ENCODE assay signal across 27 cellular contexts in the genomic region with DNA sequence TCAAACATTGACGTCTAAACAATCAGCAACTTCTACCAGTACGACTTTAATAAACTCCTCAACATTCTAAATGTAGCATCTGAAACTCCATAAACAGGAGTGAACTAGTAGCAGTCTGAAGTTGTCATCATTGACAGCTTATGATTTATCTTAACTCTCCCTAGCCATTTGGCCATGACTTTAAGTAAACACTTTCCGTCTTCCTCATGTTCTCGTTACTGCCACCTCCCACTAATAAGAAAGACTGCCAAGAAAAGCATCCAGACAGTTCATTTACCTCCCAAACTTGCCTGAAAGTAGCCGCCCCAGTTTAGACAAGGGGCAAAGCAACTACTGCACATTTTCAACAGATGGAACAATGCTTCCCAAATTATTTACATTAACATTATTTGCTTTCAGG.
"Had no signal": no experiment of that assay in that cellular context is flagged by ENCODE, and none has a peak within 500 bp of the region (broad histone marks: within the 10 kb centered on the region; RNA-seq: fewer than 3 reads in every experiment).

No MANE protein-coding gene starts in this region.

- H3K27me3 Mint-ChIP-seq: activated CD4-positive, alpha-beta T cell treated with anti-CD3 and anti-CD28 coated beads, Interleukin-2, amount 10 ng/mL, durations not matched to agents 7 days and 5 days; activated CD8-positive, alpha-beta memory T cell treated with anti-CD3 and anti-CD28 coated beads, Interleukin-2, amount 10 ng/mL, durations not matched to agents 7 days and 5 days; activated CD8-positive, alpha-beta T cell treated with anti-CD3 and anti-CD28 coated beads for 36 hours; activated naive CD4-positive, alpha-beta T cell treated with anti-CD3 and anti-CD28 coated beads, Interleukin-2, amount 50 U/mL, for 24 hours; central memory CD8-positive, alpha-beta T cell; memory B cell; stimulated activated naive CD8-positive, alpha-beta T cell treated with anti-CD3 and anti-CD28 coated beads, Interleukin-15, amount 100 ng/mL, for 72 hours; T-cell had no signal

- H3K4me3 Mint-ChIP-seq: activated CD4-positive, alpha-beta T cell treated with anti-CD3 and anti-CD28 coated beads, Interleukin-2, amount 10 ng/mL, durations not matched to agents 7 days and 5 days; activated CD8-positive, alpha-beta memory T cell treated with anti-CD3 and anti-CD28 coated beads, Interleukin-2, amount 10 ng/mL, durations not matched to agents 7 days and 5 days; activated CD8-positive, alpha-beta T cell treated with anti-CD3 and anti-CD28 coated beads for 36 hours; activated naive CD4-positive, alpha-beta T cell treated with anti-CD3 and anti-CD28 coated beads, Interleukin-2, amount 50 U/mL, for 24 hours; activated T-helper 1 cell treated with anti-CD3 and anti-CD28 coated beads, Interleukin-12 subunit alpha, Interleukin-12 subunit beta, Interleukin-2, Interleukin-4 antibody, amounts not matched to agents 30 ng/mL and 10 ng/mL and 1 ng/mL, durations not matched to agents 14 hours and 24 hours and 36 hours; central memory CD8-positive, alpha-beta T cell; endodermal cell; memory B cell; stimulated activated effector memory CD8-positive, alpha-beta T cell treated with anti-CD3 and anti-CD28 coated beads, Interleukin-12 subunit alpha, Interleukin-12 subunit beta, amount 100 ng/mL, for 72 hours; stimulated activated naive CD8-positive, alpha-beta T cell treated with anti-CD3 and anti-CD28 coated beads, Interleukin-15, amount 100 ng/mL, for 72 hours; T-cell; T-helper 2 cell treated with Interferon-gamma antibody and Interleukin-4, amounts not matched to agents 5 μg/mL and 100 μg/mL, for 36 hours had no signal

- DNase-seq: activated CD4-positive, alpha-beta T cell treated with anti-CD3 and anti-CD28 coated beads, Interleukin-2, amount 10 ng/mL, durations not matched to agents 7 days and 5 days; activated CD8-positive, alpha-beta memory T cell treated with anti-CD3 and anti-CD28 coated beads, Interleukin-2, amount 10 ng/mL, durations not matched to agents 7 days and 5 days; activated CD8-positive, alpha-beta T cell treated with anti-CD3 and anti-CD28 coated beads for 36 hours; activated gamma-delta T cell; aorta; brain microvascular endothelial cell; colonic mucosa; endodermal cell; esophagus squamous epithelium; foreskin melanocyte; hippocampal formation; nucleus accumbens; right lobe of liver; small intestine; stimulated activated CD4-positive, alpha-beta T cell treated with anti-CD3 and anti-CD28 coated beads, Interleukin-2, amount 100 ng/mL, for 24 hours; stimulated activated naive CD8-positive, alpha-beta T cell treated with anti-CD3 and anti-CD28 coated beads, Interleukin-15, amount 100 ng/mL, for 72 hours; T-cell had no signal

- H3K27ac ChIP-seq: brain microvascular endothelial cell, colonic mucosa, esophagus squamous epithelium, parathyroid adenoma, right lobe of liver, tibial nerve, VCaP had no signal

- H3K27ac Mint-ChIP-seq: activated CD4-positive, alpha-beta T cell treated with anti-CD3 and anti-CD28 coated beads, Interleukin-2, amount 10 ng/mL, durations not matched to agents 7 days and 5 days; activated CD8-positive, alpha-beta memory T cell treated with anti-CD3 and anti-CD28 coated beads, Interleukin-2, amount 10 ng/mL, durations not matched to agents 7 days and 5 days; activated CD8-positive, alpha-beta T cell treated with anti-CD3 and anti-CD28 coated beads for 36 hours; activated naive CD4-positive, alpha-beta T cell treated with anti-CD3 and anti-CD28 coated beads, Interleukin-2, amount 50 U/mL, for 24 hours; activated T-helper 1 cell treated with anti-CD3 and anti-CD28 coated beads, Interleukin-12 subunit alpha, Interleukin-12 subunit beta, Interleukin-2, Interleukin-4 antibody, amounts not matched to agents 30 ng/mL and 10 ng/mL and 1 ng/mL, durations not matched to agents 14 hours and 24 hours and 36 hours; endodermal cell; memory B cell; stimulated activated effector memory CD8-positive, alpha-beta T cell treated with anti-CD3 and anti-CD28 coated beads, Interleukin-12 subunit alpha, Interleukin-12 subunit beta, amount 100 ng/mL, for 72 hours; stimulated activated naive CD8-positive, alpha-beta T cell treated with anti-CD3 and anti-CD28 coated beads, Interleukin-15, amount 100 ng/mL, for 72 hours; T-cell; T-helper 2 cell treated with Interferon-gamma antibody and Interleukin-4, amounts not matched to agents 5 μg/mL and 100 μg/mL, for 36 hours had no signal

- H3K36me3 ChIP-seq: brain microvascular endothelial cell, colonic mucosa, esophagus squamous epithelium, right lobe of liver, tibial nerve had no signal

- H3K4me1 ChIP-seq: colonic mucosa, parathyroid adenoma, right lobe of liver had no signal

- H3K4me1 Mint-ChIP-seq: activated CD4-positive, alpha-beta T cell treated with anti-CD3 and anti-CD28 coated beads, Interleukin-2, amount 10 ng/mL, durations not matched to agents 7 days and 5 days; activated CD8-positive, alpha-beta memory T cell treated with anti-CD3 and anti-CD28 coated beads, Interleukin-2, amount 10 ng/mL, durations not matched to agents 7 days and 5 days; activated naive CD4-positive, alpha-beta T cell treated with anti-CD3 and anti-CD28 coated beads, Interleukin-2, amount 50 U/mL, for 24 hours; central memory CD8-positive, alpha-beta T cell; memory B cell; stimulated activated effector memory CD8-positive, alpha-beta T cell treated with anti-CD3 and anti-CD28 coated beads, Interleukin-12 subunit alpha, Interleukin-12 subunit beta, amount 100 ng/mL, for 72 hours; stimulated activated naive CD8-positive, alpha-beta T cell treated with anti-CD3 and anti-CD28 coated beads, Interleukin-15, amount 100 ng/mL, for 72 hours; T-cell had no signal

- ATAC-seq: activated CD4-positive, CD25-positive, alpha-beta regulatory T cell treated with anti-CD3 and anti-CD28 coated beads, Interleukin-2, amount 50 U/mL, for 24 hours; activated CD8-positive, alpha-beta memory T cell treated with anti-CD3 and anti-CD28 coated beads, Interleukin-2, amount 10 ng/mL, durations not matched to agents 7 days and 5 days; activated CD8-positive, alpha-beta T cell treated with anti-CD3 and anti-CD28 coated beads for 36 hours; right lobe of liver; stimulated activated effector memory CD8-positive, alpha-beta T cell treated with anti-CD3 and anti-CD28 coated beads, Interleukin-12 subunit alpha, Interleukin-12 subunit beta, amount 100 ng/mL, for 72 hours; stimulated activated naive CD8-positive, alpha-beta T cell treated with anti-CD3 and anti-CD28 coated beads, Interleukin-15, amount 100 ng/mL, for 72 hours; T-cell had no signal

- H3K9me3 Mint-ChIP-seq: activated CD4-positive, alpha-beta T cell treated with anti-CD3 and anti-CD28 coated beads, Interleukin-2, amount 10 ng/mL, durations not matched to agents 7 days and 5 days; activated CD8-positive, alpha-beta T cell treated with anti-CD3 and anti-CD28 coated beads for 36 hours; activated naive CD4-positive, alpha-beta T cell treated with anti-CD3 and anti-CD28 coated beads, Interleukin-2, amount 50 U/mL, for 24 hours; activated T-helper 1 cell treated with anti-CD3 and anti-CD28 coated beads, Interleukin-12 subunit alpha, Interleukin-12 subunit beta, Interleukin-2, Interleukin-4 antibody, amounts not matched to agents 30 ng/mL and 10 ng/mL and 1 ng/mL, durations not matched to agents 14 hours and 24 hours and 36 hours; central memory CD8-positive, alpha-beta T cell; endodermal cell; memory B cell; stimulated activated effector memory CD8-positive, alpha-beta T cell treated with anti-CD3 and anti-CD28 coated beads, Interleukin-12 subunit alpha, Interleukin-12 subunit beta, amount 100 ng/mL, for 72 hours; stimulated activated naive CD8-positive, alpha-beta T cell treated with anti-CD3 and anti-CD28 coated beads, Interleukin-15, amount 100 ng/mL, for 72 hours; T-cell; T-helper 2 cell treated with Interferon-gamma antibody and Interleukin-4, amounts not matched to agents 5 μg/mL and 100 μg/mL, for 36 hours had no signal

- H3K36me3 Mint-ChIP-seq: activated CD8-positive, alpha-beta memory T cell treated with anti-CD3 and anti-CD28 coated beads, Interleukin-2, amount 10 ng/mL, durations not matched to agents 7 days and 5 days; stimulated activated effector memory CD8-positive, alpha-beta T cell treated with anti-CD3 and anti-CD28 coated beads, Interleukin-12 subunit alpha, Interleukin-12 subunit beta, amount 100 ng/mL, for 72 hours had no signal

- H3K9me3 ChIP-seq: colonic mucosa, esophagus squamous epithelium, right lobe of liver, tibial nerve had no signal

- H3K4me3 ChIP-seq: colonic mucosa, esophagus squamous epithelium, right lobe of liver, tibial nerve had no signal

- H3K27me3 ChIP-seq: brain microvascular endothelial cell, colonic mucosa, esophagus squamous epithelium, right lobe of liver, tibial nerve had no signal
